In the genomic region with DNA sequence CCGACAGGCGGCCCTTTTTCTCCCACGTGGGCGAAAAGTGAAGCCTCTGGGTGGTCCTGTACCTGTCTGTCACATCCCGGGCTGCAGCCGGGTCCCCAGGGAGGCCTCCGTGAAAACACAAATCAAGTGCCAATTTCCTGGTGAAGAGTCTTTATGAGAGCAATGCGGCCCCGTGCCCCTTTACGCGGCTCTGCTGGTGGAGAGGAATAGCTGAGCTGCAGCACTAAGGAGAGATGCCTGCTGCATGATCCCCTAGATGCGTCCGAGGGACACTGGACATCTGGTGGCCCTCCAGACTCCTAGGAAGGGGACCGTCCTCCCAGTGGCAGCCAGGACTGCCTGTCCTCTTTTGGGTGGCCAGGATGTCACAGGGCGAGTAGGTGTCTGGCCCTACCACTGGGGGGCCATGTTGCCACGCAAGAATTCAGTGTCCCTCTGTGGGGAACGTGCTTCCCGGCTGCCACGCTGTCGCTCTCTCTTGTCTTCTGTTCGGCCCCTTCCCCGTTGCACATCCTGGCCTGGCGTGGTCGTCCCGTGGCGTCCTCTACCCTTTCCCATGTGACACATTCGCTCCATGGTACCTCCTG, we compare ENCODE assay signal across 14 cellular contexts. TPM values are rescaled to one million over a fixed set of nuclear protein-coding genes. Genes with fewer than 3 reads are reported as not detected.
DNase-seq lines count a peak whose midpoint lies in the region; ATAC-seq and TF ChIP-seq lines count a peak whose summit lies in the region.
"Had no signal": no experiment of that assay in that cellular context is flagged by ENCODE, and none has a peak within 500 bp of the region (broad histone marks: within the 10 kb centered on the region; RNA-seq: fewer than 3 reads in every experiment).

No MANE protein-coding gene starts in this region.

- peaks cover 9% of the 10 kb centered on the region for H3K4me1 ChIP-seq in mucosa of descending colon (ENCODE audit: low read depth)

- H3K9me3 ChIP-seq in mucosa of descending colon, result no peaks in the 10 kb centered on the region

- peak; percentile 14 for DNase-seq in NCI-H1092 treated with DMSO at 0.1 percent for 48 hours (lab: John Stamatoyannopoulos, UW)
- DNase-seq in NCI-H1092 (lab: John Stamatoyannopoulos, UW), result no peak
- peak; percentile 42 for DNase-seq in HT-29 (ENCODE audit: low spot score)
- no peak for DNase-seq in WTC11 (ENCODE audit: low spot score)
- DNase-seq in mucosa of descending colon, result peak in 2 of 3 donors; percentile 3 to 40
- no peak for DNase-seq in GM10266 (ENCODE audit: extremely low spot score)
- DNase-seq: activated CD4-positive, alpha-beta T cell treated with anti-CD3 and anti-CD28 coated beads, Interleukin-2, amount 50 U/mL, for 1 hour; activated gamma-delta T cell treated with Interleukin-2 at 50 U/mL for 16 hours; NCI-H187; stimulated activated CD4-positive, alpha-beta T cell treated with anti-CD3 and anti-CD28 coated beads, Interleukin-1b, Interleukin-23, amount 100 ng/mL, for 48 hours; stimulated activated naive CD8-positive, alpha-beta T cell treated with anti-CD3 and anti-CD28 coated beads, Interleukin-15, Interleukin-2, amounts not matched to agents 100 U/mL and 50 U/mL, for 24 hours had no signal

- H3K36me3 Mint-ChIP-seq in WTC11, result peaks cover 33% of the 10 kb centered on the region

- H3K4me3 Mint-ChIP-seq in WTC11, result no peak overlapping the region

- H3K9me3 Mint-ChIP-seq in WTC11, result peaks cover 9% of the 10 kb centered on the region; the same call in 1 of the 2 replicates

- no peaks in the 10 kb centered on the region for H3K27me3 Mint-ChIP-seq in WTC11 (ENCODE audit: low read depth)

- intact Hi-C loops in mucosa of descending colon (cut with DNase I, micrococcal nuclease), result loop anchor here in 1 of 2 donors (10.0 kb wide), 1 partner anchor 299 kb away; no protein-coding TSS in a partner anchor

- H3K4me3 ChIP-seq in mucosa of descending colon, result no peak overlapping the region
- H3K4me3 ChIP-seq: coronary artery had no signal

- peaks cover 4% of the 10 kb centered on the region; the same call in 1 of the 2 replicates for H3K4me1 Mint-ChIP-seq in WTC11

- H3K27ac Mint-ChIP-seq in WTC11, result peak overlapping the region; percentile 50; the same call in 1 of the 2 replicates

- POLR2A ChIA-PET in WTC11 (lab: Charles Lee), result no interaction called here

- no peak for TF ChIP-seq CTCF in WTC11 (IDR thresholded peaks at IDR 0.05)
- TF ChIP-seq CTCF in mucosa of descending colon (IDR thresholded peaks at IDR 0.05), result no peak
- no peak for TF ChIP-seq CTCF in GM10266 (IDR thresholded peaks at IDR 0.05; ENCODE audit: control insufficient read depth, insufficient read depth, low read depth, missing control alignments)

- no peaks in the 10 kb centered on the region for H3K36me3 ChIP-seq in mucosa of descending colon (ENCODE audit: low read depth)

- CTCF ChIA-PET in WTC11 (lab: Charles Lee), result no interaction called here

- ATAC-seq in WTC11 (no peak), mucosa of descending colon (no peak), GM18517 (IDR thresholded peaks at IDR 0.05; ENCODE audit: unreplicated experiment) (no peak), HG02610 (IDR thresholded peaks at IDR 0.05; ENCODE audit: unreplicated experiment) (no peak)
- ATAC-seq: stimulated activated naive CD8-positive, alpha-beta T cell treated with anti-CD3 and anti-CD28 coated beads, Interleukin-15, Interleukin-2, amounts not matched to agents 100 U/mL and 50 U/mL, for 24 hours had no signal

TF ChIP-seq in WTC11, 78 proteins besides CTCF, POLR2A, EP300 and RAD21:
- TF ChIP-seq, protein P1, sequence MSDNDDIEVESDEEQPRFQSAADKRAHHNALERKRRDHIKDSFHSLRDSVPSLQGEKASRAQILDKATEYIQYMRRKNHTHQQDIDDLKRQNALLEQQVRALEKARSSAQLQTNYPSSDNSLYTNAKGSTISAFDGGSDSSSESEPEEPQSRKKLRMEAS (CRISPR knock-in tag; IDR thresholded peaks at IDR 0.05), result no peak
- TF ChIP-seq, protein P2, sequence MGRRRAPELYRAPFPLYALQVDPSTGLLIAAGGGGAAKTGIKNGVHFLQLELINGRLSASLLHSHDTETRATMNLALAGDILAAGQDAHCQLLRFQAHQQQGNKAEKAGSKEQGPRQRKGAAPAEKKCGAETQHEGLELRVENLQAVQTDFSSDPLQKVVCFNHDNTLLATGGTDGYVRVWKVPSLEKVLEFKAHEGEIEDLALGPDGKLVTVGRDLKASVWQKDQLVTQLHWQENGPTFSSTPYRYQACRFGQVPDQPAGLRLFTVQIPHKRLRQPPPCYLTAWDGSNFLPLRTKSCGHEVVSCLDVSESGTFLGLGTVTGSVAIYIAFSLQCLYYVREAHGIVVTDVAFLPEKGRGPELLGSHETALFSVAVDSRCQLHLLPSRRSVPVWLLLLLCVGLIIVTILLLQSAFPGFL (CRISPR knock-in tag; IDR thresholded peaks at IDR 0.05; ENCODE audit: borderline replicate concordance), result no peak

RNA-seq across cellular contexts. Expression of a gene that starts 38.7 kb away (rescaled TPM):
- 27.7 and 32.2 TPM in 2 replicates for total RNA-seq in HT-29 (2014; rRNA removed; shearing (Covaris generic))
- total RNA-seq in WTC11 (2021) (231 to 241 TPM (median 231 TPM) in 3 replicates), mucosa of descending colon (10 to 100 TPM in 2 of 3 donors, 1 to 10 TPM in 1; 4.6 to 46.9 (median 21.3) TPM)

Comparison
In these comparisons a context has a peak if more than half of its experiments do, and no peak if none do; other contexts are left out.
1. DNase-seq: peak in NCI-H1092 treated with DMSO at 0.1 percent for 48 hours (single experiment), HT-29 (single experiment) and mucosa of descending colon (2 of 3); none in NCI-H1092 (single experiment), WTC11 (single experiment) and GM10266 (single experiment).